ENCODE assay signal across 28 cellular contexts in genomic region chr13:75736132-75736531, GRCh38.
"Had no signal": no experiment of that assay in that cellular context is flagged by ENCODE, and none has a peak within 500 bp of the region (broad histone marks: within the 10 kb centered on the region; RNA-seq: fewer than 3 reads in every experiment).

No MANE protein-coding gene starts in this region.

- H3K4me1 ChIP-seq: esophagus muscularis mucosa, neural progenitor cell, parathyroid adenoma, right lobe of liver, suprapubic skin, transverse colon, upper lobe of right lung, uterus had no signal

- H3K9ac ChIP-seq: neural progenitor cell, parathyroid adenoma had no signal

- H2AFZ ChIP-seq: neural progenitor cell, parathyroid adenoma had no signal

- FAIRE-seq: endothelial cell of umbilical vein, keratinocyte, small intestine had no signal

- H3K27ac Mint-ChIP-seq: memory B cell; naive B cell; natural killer cell treated with Interleukin-12 subunit alpha and Interleukin-12 subunit beta and Interleukin-15 and Interleukin-18, amount 100 ng/mL, for 72 hours; neural progenitor cell; progenitor cell of endocrine pancreas; stimulated activated naive CD8-positive, alpha-beta T cell treated with anti-CD3 and anti-CD28 coated beads, Interleukin-15, amount 100 ng/mL, for 72 hours had no signal

- H3K27me3 ChIP-seq: esophagus muscularis mucosa, gastrocnemius medialis, neural progenitor cell, right lobe of liver, suprapubic skin, transverse colon, upper lobe of right lung, uterus had no signal

- H3K4me2 ChIP-seq: neural progenitor cell had no signal

- H3K4me3 Mint-ChIP-seq: memory B cell; naive B cell; natural killer cell treated with Interleukin-12 subunit alpha and Interleukin-12 subunit beta and Interleukin-15 and Interleukin-18, amount 100 ng/mL, for 72 hours; neural progenitor cell; stimulated activated naive CD8-positive, alpha-beta T cell treated with anti-CD3 and anti-CD28 coated beads, Interleukin-15, amount 100 ng/mL, for 72 hours had no signal

- H3K4me3 ChIP-seq: coronary artery, esophagus muscularis mucosa, gastrocnemius medialis, lung, mucosa of descending colon, neural progenitor cell, right lobe of liver, suprapubic skin, transverse colon, upper lobe of right lung, uterus had no signal

- H3K27me3 Mint-ChIP-seq: memory B cell; naive B cell; natural killer cell treated with Interleukin-12 subunit alpha and Interleukin-12 subunit beta and Interleukin-15 and Interleukin-18, amount 100 ng/mL, for 72 hours; progenitor cell of endocrine pancreas; stimulated activated naive CD8-positive, alpha-beta T cell treated with anti-CD3 and anti-CD28 coated beads, Interleukin-15, amount 100 ng/mL, for 72 hours had no signal

- H3K79me2 ChIP-seq: parathyroid adenoma had no signal

- H3K27ac ChIP-seq: coronary artery, esophagus muscularis mucosa, gastrocnemius medialis, neural progenitor cell, parathyroid adenoma, right lobe of liver, suprapubic skin, transverse colon, upper lobe of right lung, uterus had no signal

- DNase-seq: dermis blood vessel endothelial cell; effector memory CD4-positive, alpha-beta T cell; gastrocnemius medialis; head of caudate nucleus; mucosa of descending colon; naive B cell; right lobe of liver; small intestine; stimulated activated CD4-positive, alpha-beta T cell treated with anti-CD3 and anti-CD28 coated beads, Interleukin-12 subunit alpha, Interleukin-12 subunit beta, amount 100 ng/mL, for 4 hours; stimulated activated CD4-positive, alpha-beta T cell treated with anti-CD3 and anti-CD28 coated beads, Interleukin-1b, Interleukin-23, amount 100 ng/mL, for 48 hours; stimulated activated CD4-positive, alpha-beta T cell treated with anti-CD3 and anti-CD28 coated beads, Interleukin-4, amount 100 ng/mL, for 1 hour; stimulated activated CD8-positive, alpha-beta memory T cell treated with anti-CD3 and anti-CD28 coated beads, Interleukin-4, amount 100 ng/mL, for 48 hours; stimulated activated naive CD4-positive, alpha-beta T cell; stimulated activated naive CD8-positive, alpha-beta T cell treated with anti-CD3 and anti-CD28 coated beads, Interleukin-15, amount 100 ng/mL, for 72 hours; transverse colon; upper lobe of right lung; uterus had no signal

- H3K4me1 Mint-ChIP-seq: memory B cell, neural progenitor cell had no signal

- H3K9me3 ChIP-seq: esophagus muscularis mucosa, gastrocnemius medialis, mucosa of descending colon, right lobe of liver, suprapubic skin, transverse colon, upper lobe of right lung, uterus had no signal

- H3K36me3 ChIP-seq: esophagus muscularis mucosa, gastrocnemius medialis, neural progenitor cell, right lobe of liver, suprapubic skin, transverse colon, upper lobe of right lung, uterus had no signal
